Comparison of ENCODE assay signal across 10 cellular contexts in genomic region chr15:77035999-77036471, GRCh38. TPM values are rescaled to one million over a fixed set of nuclear protein-coding genes. Genes with fewer than 3 reads are reported as not detected.
DNase-seq lines count a peak whose midpoint lies in the region; ATAC-seq lines count a peak whose summit lies in the region.
"Had no signal": no experiment of that assay in that cellular context is flagged by ENCODE, and none has a peak within 500 bp of the region (broad histone marks: within the 10 kb centered on the region; RNA-seq: fewer than 3 reads in every experiment).

No MANE protein-coding gene starts in this region.

- peaks cover 7% of the 10 kb centered on the region for H3K4me1 Mint-ChIP-seq in T-helper 2 cell treated with Interferon-gamma antibody and Interleukin-4, amounts not matched to agents 5 μg/mL and 100 μg/mL, for 36 hours (ENCODE audit: low read depth)
- peaks cover 17% of the 10 kb centered on the region for H3K4me1 Mint-ChIP-seq in T-helper 17 cell

- H3K4me3 Mint-ChIP-seq in T-helper 2 cell treated with Interferon-gamma antibody and Interleukin-4, amounts not matched to agents 5 μg/mL and 100 μg/mL, for 36 hours: peak overlapping the region; percentile 9
- H3K4me3 Mint-ChIP-seq in T-helper 17 cell: peak overlapping the region; percentile 53

- H3K9me3 ChIP-seq in T-helper 17 cell (ENCODE audit: control insufficient read depth, low read length, poor library complexity, severe bottlenecking): no peaks in the 10 kb centered on the region

- peaks cover 4% of the 10 kb centered on the region for H3K9me3 Mint-ChIP-seq in T-helper 2 cell treated with Interferon-gamma antibody and Interleukin-4, amounts not matched to agents 5 μg/mL and 100 μg/mL, for 36 hours

- peaks cover 64% of the 10 kb centered on the region for H3K36me3 Mint-ChIP-seq in T-helper 2 cell treated with Interferon-gamma antibody and Interleukin-4, amounts not matched to agents 5 μg/mL and 100 μg/mL, for 36 hours (ENCODE audit: low read depth)
- H3K36me3 Mint-ChIP-seq in T-helper 17 cell (ENCODE audit: low read depth): peaks cover 12% of the 10 kb centered on the region

- peak overlapping the region; percentile 71 for H3K27ac Mint-ChIP-seq in T-helper 2 cell treated with Interferon-gamma antibody and Interleukin-4, amounts not matched to agents 5 μg/mL and 100 μg/mL, for 36 hours
- no peak overlapping the region for H3K27ac Mint-ChIP-seq in T-helper 17 cell

- intact Hi-C loops in posterior cingulate gyrus (cut with DNase I): no loop called here

- ATAC-seq in T-helper 17 cell (no peak), esophagus mucosa (peak; percentile 65), HG03095 (IDR thresholded peaks at IDR 0.05; ENCODE audit: unreplicated experiment) (no peak)

- no peaks in the 10 kb centered on the region for H3K27me3 Mint-ChIP-seq in T-helper 2 cell treated with Interferon-gamma antibody and Interleukin-4, amounts not matched to agents 5 μg/mL and 100 μg/mL, for 36 hours (ENCODE audit: low read depth)
- H3K27me3 Mint-ChIP-seq in T-helper 17 cell: no peaks in the 10 kb centered on the region

- no peak for DNase-seq in T-helper 2 cell treated with Interferon-gamma antibody and Interleukin-4, amounts not matched to agents 5 μg/mL and 100 μg/mL, for 36 hours (ENCODE audit: low spot score)
- DNase-seq in T-helper 2 cell (no peak), T-helper 17 cell (peak in 1 of 3 donors; percentile 2), posterior cingulate gyrus (peak in 6 of 10 donors; percentile 1 to 78 (median 17)), NCI-H345 treated with DMSO at 0.1 percent for 48 hours (lab: John Stamatoyannopoulos, UW; ENCODE audit: unreplicated experiment) (no peak), NCI-H446 (lab: John Stamatoyannopoulos, UW) (no peak)
- DNase-seq: NCI-H1105 treated with DMSO at 0.1 percent for 48 hours had no signal

RNA-seq across cellular contexts. Expression of gene TSPAN3, which starts 34.9 kb away (rescaled TPM):
- total RNA-seq in T-helper 17 cell: 10 to 100 TPM; 10.6 to 11.0 TPM
- total RNA-seq in esophagus mucosa: 60.8 TPM

RNA-seq across cellular contexts. Expression of gene PSTPIP1, which starts 41.1 kb away (rescaled TPM):
- 100 to 1,000 TPM; 115 to 129 TPM for total RNA-seq in T-helper 17 cell
- 1.3 TPM for total RNA-seq in esophagus mucosa
- total RNA-seq: smooth muscle cell had no signal

Comparison
In these comparisons a context has a peak if more than half of its experiments do, and no peak if none do; other contexts are left out.
1. DNase-seq: peak in posterior cingulate gyrus (6 of 10); none in T-helper 2 cell treated with Interferon-gamma antibody and Interleukin-4, amounts not matched to agents 5 μg/mL and 100 μg/mL, for 36 hours (single experiment), T-helper 2 cell (0 of 5), NCI-H345 treated with DMSO at 0.1 percent for 48 hours (single experiment) and NCI-H446 (0 of 2).
2. RNA of gene PSTPIP1, which starts 41.1 kb away (total RNA-seq): 115 to 129 TPM in T-helper 17 cell; 1.3 TPM in esophagus mucosa (single experiment); every median in the first group is over 10 times any median in the second.